ENCODE assay signal across 19 cellular contexts in the genomic region with DNA sequence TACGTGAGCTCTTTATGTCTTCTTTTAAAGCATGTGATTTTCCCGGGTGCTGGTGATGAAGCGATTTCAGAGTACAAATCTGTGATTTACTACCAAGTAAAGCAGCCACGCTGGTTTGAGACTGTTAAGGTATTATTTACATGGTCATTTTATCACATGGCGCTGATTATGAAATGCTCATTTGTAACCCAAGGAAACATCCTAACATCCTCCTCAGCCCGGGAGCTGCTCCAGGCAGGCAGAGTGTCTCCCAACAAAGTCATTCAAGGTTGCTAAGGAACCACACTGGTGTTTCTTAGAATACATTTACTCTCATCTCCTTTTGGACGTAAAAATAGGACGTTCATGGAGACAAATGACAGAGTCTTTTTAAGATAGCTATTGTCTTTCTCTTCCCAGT.
A peak's percentile ranks its signal among the peaks of the same experiment; 100 is the strongest.
DNase-seq lines count a peak whose midpoint lies in the region; ATAC-seq and TF ChIP-seq lines count a peak whose summit lies in the region.
"Had no signal": no experiment of that assay in that cellular context is flagged by ENCODE, and none has a peak within 500 bp of the region (broad histone marks: within the 10 kb centered on the region; RNA-seq: fewer than 3 reads in every experiment).

No MANE protein-coding gene starts in this region.

- no TSS peak for BruUV-seq in Calu3 (replicated peaks; lab: Mats Ljungman, UMichigan)
- no TSS peak for BruUV-seq in Caco-2 (replicated peaks; lab: Mats Ljungman, UMichigan)

- intact Hi-C loops in Calu3 (cut with micrococcal nuclease; ENCODE audit: unreplicated experiment) = no loop called here
- intact Hi-C loops in Caco-2 (cut with micrococcal nuclease; ENCODE audit: unreplicated experiment) = no loop called here

- H3K36me3 Mint-ChIP-seq in brain (peaks cover 40% of the 10 kb centered on the region), Calu3 (ENCODE audit: insufficient read depth, unreplicated experiment) (no peaks in the 10 kb centered on the region), Caco-2 (ENCODE audit: insufficient read depth, unreplicated experiment) (peaks cover 49% of the 10 kb centered on the region)

- CTCF ChIA-PET in Calu3 (lab: Charles Lee) = no interaction called here
- CTCF ChIA-PET in Caco-2 (lab: Charles Lee) = no interaction called here

- H3K9me3 Mint-ChIP-seq in brain (no peaks in the 10 kb centered on the region), Calu3 (ENCODE audit: low read depth, unreplicated experiment) (no peaks in the 10 kb centered on the region), Caco-2 (ENCODE audit: unreplicated experiment) (no peaks in the 10 kb centered on the region)
- H3K9me3 Mint-ChIP-seq: activated naive CD8-positive, alpha-beta T cell treated with anti-CD3 and anti-CD28 coated beads, Interleukin-2, amount 50 U/mL, for 24 hours; nephron; T-helper 1 cell treated with Interleukin-12 subunit alpha and Interleukin-12 subunit beta and Interleukin-4 antibody, amounts not matched to agents 30 μg/mL and 1 μg/mL, for 36 hours; WTC11 had no signal

- TF ChIP-seq CTCF in AG10803 (conservative IDR thresholded peaks at IDR 0.05; ENCODE audit: low read length) (no peak), brain (conservative IDR thresholded peaks at IDR 0.05) (no peak), Calu3 (IDR thresholded peaks at IDR 0.05; ENCODE audit: unreplicated experiment) (no peak), Caco-2 (IDR thresholded peaks at IDR 0.05; ENCODE audit: insufficient read depth in 1 of 2, low read depth in 1 of 2, low read length in 1 of 2, severe bottlenecking in 1 of 2, unreplicated experiment in 1 of 2) (no peak)

- no peak overlapping the region for H3K4me3 ChIP-seq in AG10803 (ENCODE audit: low read length)
- H3K4me3 ChIP-seq in rectal smooth muscle tissue (ENCODE audit: low read length) = no peak overlapping the region
- H3K4me3 ChIP-seq in Caco-2 (ENCODE audit: low read depth, low read length) = no peak overlapping the region
- H3K4me3 ChIP-seq: GM12878, lung had no signal

- H3K4me3 Mint-ChIP-seq in brain = no peak overlapping the region
- H3K4me3 Mint-ChIP-seq in Calu3 (ENCODE audit: low read depth, unreplicated experiment) = no peak overlapping the region
- H3K4me3 Mint-ChIP-seq in Caco-2 (ENCODE audit: unreplicated experiment) = no peak overlapping the region
- H3K4me3 Mint-ChIP-seq: activated naive CD8-positive, alpha-beta T cell treated with anti-CD3 and anti-CD28 coated beads, Interleukin-2, amount 50 U/mL, for 24 hours; nephron; T-helper 1 cell treated with Interleukin-12 subunit alpha and Interleukin-12 subunit beta and Interleukin-4 antibody, amounts not matched to agents 30 μg/mL and 1 μg/mL, for 36 hours; WTC11 had no signal

- ATAC-seq in left lobe of liver = no peak
- ATAC-seq: activated naive CD8-positive, alpha-beta T cell treated with anti-CD3 and anti-CD28 coated beads, Interleukin-2, amount 50 U/mL, for 24 hours; GM12878; stimulated activated naive CD8-positive, alpha-beta T cell treated with anti-CD3 and anti-CD28 coated beads, Interleukin-15, Interleukin-2, amounts not matched to agents 100 U/mL and 50 U/mL, for 24 hours; WTC11 had no signal

- peaks cover 11% of the 10 kb centered on the region for H3K4me1 ChIP-seq in rectal smooth muscle tissue (ENCODE audit: control insufficient read depth, insufficient read depth, low read length)
- H3K4me1 ChIP-seq in Caco-2 = no peaks in the 10 kb centered on the region

- peaks cover 18% of the 10 kb centered on the region for H3K4me1 Mint-ChIP-seq in brain
- no peaks in the 10 kb centered on the region for H3K4me1 Mint-ChIP-seq in Calu3 (ENCODE audit: low read depth, unreplicated experiment)
- no peaks in the 10 kb centered on the region for H3K4me1 Mint-ChIP-seq in Caco-2 (ENCODE audit: low read depth, unreplicated experiment)
- H3K4me1 Mint-ChIP-seq: activated naive CD8-positive, alpha-beta T cell treated with anti-CD3 and anti-CD28 coated beads, Interleukin-2, amount 50 U/mL, for 24 hours; WTC11 had no signal

- H3K9ac ChIP-seq in rectal smooth muscle tissue (ENCODE audit: low read length) = no peak overlapping the region

- H3K27me3 Mint-ChIP-seq in brain (no peaks in the 10 kb centered on the region), Calu3 (ENCODE audit: unreplicated experiment) (no peaks in the 10 kb centered on the region), Caco-2 (ENCODE audit: insufficient read depth, unreplicated experiment) (no peaks in the 10 kb centered on the region)
- H3K27me3 Mint-ChIP-seq: activated naive CD8-positive, alpha-beta T cell treated with anti-CD3 and anti-CD28 coated beads, Interleukin-2, amount 50 U/mL, for 24 hours had no signal

- POLR2A ChIA-PET in Caco-2 (lab: Charles Lee) = no interaction called here

- peak overlapping the region in 4 of 5 experiments; percentile 3 to 89 (median 60) for H3K27ac Mint-ChIP-seq in brain
- H3K27ac Mint-ChIP-seq in Calu3 (ENCODE audit: unreplicated experiment) = no peak overlapping the region
- no peak overlapping the region for H3K27ac Mint-ChIP-seq in Caco-2 (ENCODE audit: unreplicated experiment)
- H3K27ac Mint-ChIP-seq: activated naive CD8-positive, alpha-beta T cell treated with anti-CD3 and anti-CD28 coated beads, Interleukin-2, amount 50 U/mL, for 24 hours; nephron; T-helper 1 cell treated with Interleukin-12 subunit alpha and Interleukin-12 subunit beta and Interleukin-4 antibody, amounts not matched to agents 30 μg/mL and 1 μg/mL, for 36 hours; WTC11 had no signal

- H3K9me3 ChIP-seq in Caco-2 = no peaks in the 10 kb centered on the region

- H3K27ac ChIP-seq in rectal smooth muscle tissue (ENCODE audit: low read depth, low read length) = peak overlapping the region; percentile 74

- peak; percentile 87 for DNase-seq in AG10803 (ENCODE audit: low read depth)
- DNase-seq in inferior parietal cortex (ENCODE audit: extremely low spot score) = peak; percentile 39
- no peak for DNase-seq in Calu3
- no peak for DNase-seq in HCEC 1CT
- DNase-seq in left lobe of liver (ENCODE audit: low spot score) = no peak
- DNase-seq in Caco-2 = no peak
- DNase-seq: activated naive CD8-positive, alpha-beta T cell treated with anti-CD3 and anti-CD28 coated beads, Interleukin-2, amount 50 U/mL, for 24 hours; effector CD8-positive, alpha-beta T cell; NCI-H1930; NCI-H446; SHP77 treated with DMSO at 0.1 percent for 48 hours; stimulated activated naive CD8-positive, alpha-beta T cell treated with anti-CD3 and anti-CD28 coated beads, Interleukin-15, Interleukin-2, amounts not matched to agents 100 U/mL and 50 U/mL, for 24 hours had no signal

- H3K36me3 ChIP-seq in rectal smooth muscle tissue (ENCODE audit: control insufficient read depth, insufficient read depth, low read length) (peaks cover 2% of the 10 kb centered on the region), Caco-2 (ENCODE audit: control insufficient read depth, insufficient read depth, low read length) (peaks cover 2% of the 10 kb centered on the region)

- H3K27me3 ChIP-seq in rectal smooth muscle tissue (ENCODE audit: control insufficient read depth, insufficient read depth, low read length) = no peaks in the 10 kb centered on the region
- H3K27me3 ChIP-seq in Caco-2 (replicated peaks; ENCODE audit: control insufficient read depth, insufficient read depth, low read length) = no peaks in the 10 kb centered on the region

Comparison
In these comparisons a context has a peak if more than half of its experiments do, and no peak if none do; other contexts are left out.
1. DNase-seq: peak in AG10803 (single experiment) and inferior parietal cortex (single experiment); none in Calu3 (single experiment), HCEC 1CT (single experiment), left lobe of liver (single experiment) and Caco-2 (0 of 2).
2. H3K27ac Mint-ChIP-seq: peak in brain (4 of 5); none in Calu3 (single experiment) and Caco-2 (single experiment).